Comparison of ENCODE assay signal across 1 cellular context in genomic region chr19:39409207-39409885, GRCh38.
TF ChIP-seq lines count a peak whose summit lies in the region.

No MANE protein-coding gene starts in this region.

TF ChIP-seq in IMR-90, 13 proteins besides CTCF, POLR2A, EP300 and RAD21:
- TF ChIP-seq MAZ (IDR thresholded peaks at IDR 0.05; ENCODE audit: borderline replicate concordance, low read depth, low read length) = peak; percentile 81; the same call in 1 of the 2 replicates
- TF ChIP-seq FOS (IDR thresholded peaks at IDR 0.05; ENCODE audit: low read depth, low read length) = 0 out of 2 replicates have a peak, but pooled peaks have one; percentile 3
- TF ChIP-seq USF2 (IDR thresholded peaks at IDR 0.05; ENCODE audit: low read depth, low read length) = peak; percentile 61; the same call in 1 of the 2 replicates
- TF ChIP-seq SMC3 (IDR thresholded peaks at IDR 0.05; ENCODE audit: low read depth, low read length) = no peak
